Comparison of ENCODE assay signal across 17 cellular contexts in the genomic region with DNA sequence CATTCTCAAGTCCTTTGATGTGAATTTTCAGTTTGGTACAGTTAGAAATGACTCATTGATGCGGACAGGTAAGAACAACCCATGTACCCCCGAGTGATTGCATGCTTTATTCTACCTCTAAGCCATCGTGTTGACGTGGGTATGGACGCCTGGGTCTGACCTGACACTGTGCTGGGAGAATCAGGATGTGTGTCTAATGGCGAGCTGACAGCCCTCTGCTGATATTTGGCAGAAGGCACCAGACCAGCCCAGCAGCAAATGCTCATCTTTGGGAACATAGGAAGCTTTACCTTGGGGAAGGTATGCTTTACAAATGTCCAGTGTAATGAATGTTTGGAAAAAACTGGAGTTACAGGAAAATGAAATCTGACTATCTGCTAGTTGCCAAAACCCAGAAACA. TPM values are rescaled to one million over a fixed set of nuclear protein-coding genes. Genes with fewer than 3 reads are reported as not detected.
A peak's percentile ranks its signal among the peaks of the same experiment; 100 is the strongest.
DNase-seq lines count a peak whose midpoint lies in the region; ATAC-seq and TF ChIP-seq lines count a peak whose summit lies in the region.
"Had no signal": no experiment of that assay in that cellular context is flagged by ENCODE, and none has a peak within 500 bp of the region (broad histone marks: within the 10 kb centered on the region; RNA-seq: fewer than 3 reads in every experiment).

No MANE protein-coding gene starts in this region.

- no peak overlapping the region for H2AFZ ChIP-seq in mammary epithelial cell (ENCODE audit: low read depth, low read length)
- H2AFZ ChIP-seq in PC-3 (ENCODE audit: low read length), result no peak overlapping the region
- H2AFZ ChIP-seq: GM23338 had no signal

- H3K9ac ChIP-seq in mammary epithelial cell (ENCODE audit: insufficient read depth, low read length) (no peak overlapping the region), PC-3 (ENCODE audit: low read length) (no peak overlapping the region)

- H3K4me1 ChIP-seq in mammary epithelial cell (ENCODE audit: insufficient read depth, low read length) (peaks cover 7% of the 10 kb centered on the region), PC-3 (ENCODE audit: insufficient read depth, low read length) (peaks cover 42% of the 10 kb centered on the region)
- H3K4me1 ChIP-seq: A549 had no signal

- TF ChIP-seq CTCF in MCF 10A (IDR thresholded peaks at IDR 0.05; ENCODE audit: unreplicated experiment), result no peak
- no peak for TF ChIP-seq CTCF in mammary epithelial cell (conservative IDR thresholded peaks at IDR 0.05 in 1 of 2, IDR thresholded peaks at IDR 0.05 in 1 of 2; ENCODE audit: extremely low read depth in 1 of 2, insufficient read depth in 1 of 2, low read depth in 1 of 2, low read length in 2 of 2)
- no peak for TF ChIP-seq CTCF in PC-3 (conservative IDR thresholded peaks at IDR 0.05; ENCODE audit: low read depth, low read length)
- no peak for TF ChIP-seq CTCF in Calu3 (IDR thresholded peaks at IDR 0.05; ENCODE audit: unreplicated experiment)

- no peak for DNase-seq in MCF 10A (ENCODE audit: unreplicated experiment)
- no peak for DNase-seq in mammary epithelial cell
- no peak for DNase-seq in PC-3
- DNase-seq in cerebellum (ENCODE audit: low spot score), result peak; percentile 65
- peak; percentile 43 for DNase-seq in posterior vena cava (ENCODE audit: low spot score)
- no peak for DNase-seq in Calu3
- DNase-seq in posterior cingulate gyrus, result no peak
- DNase-seq: AML-193; CD8-positive, alpha-beta T cell; GDM1; H9 had no signal

- WGBS in mammary epithelial cell (ENCODE audit: low coverage, missing lambda C conversion rate), result 84% methylated on average over 6 of the region's 6 CpGs

- H4K20me1 ChIP-seq in mammary epithelial cell (ENCODE audit: insufficient read depth, low read length), result no peaks in the 10 kb centered on the region
- no peaks in the 10 kb centered on the region for H4K20me1 ChIP-seq in PC-3 (ENCODE audit: low read length)

- CTCF ChIA-PET in MCF 10A (lab: Yijun Ruan, JAX), result no interaction called here
- CTCF ChIA-PET in mammary epithelial cell (lab: Charles Lee; ENCODE audit: low non-redundant PET), result no interaction called here
- CTCF ChIA-PET in PC-3 (lab: Charles Lee), result interaction anchor here (0.6 to 1.5 kb wide), 2 partner anchors 32 to 537 kb away, joined by 4 to 9 read pairs; a partner anchor contains a TSS
- CTCF ChIA-PET in Calu3 (lab: Charles Lee), result no interaction called here

- no peaks in the 10 kb centered on the region for H3K9me3 ChIP-seq in mammary epithelial cell (replicated peaks; ENCODE audit: insufficient read depth, low read length)
- H3K9me3 ChIP-seq in PC-3 (ENCODE audit: low read length), result no peaks in the 10 kb centered on the region
- H3K9me3 ChIP-seq: A549 had no signal

- in situ Hi-C loops in mammary epithelial cell (cut with MboI; ENCODE audit: low sequenced_read_pairs in 2 of 2), result no loop called here

- intact Hi-C loops in MCF 10A (cut with micrococcal nuclease), result no loop called here
- intact Hi-C loops in mammary epithelial cell (cut with micrococcal nuclease), result no loop called here
- intact Hi-C loops in PC-3 (cut with micrococcal nuclease), result loop anchor here (1.0 kb wide), 1 partner anchor 24 kb away; no protein-coding TSS in a partner anchor
- intact Hi-C loops in posterior vena cava (cut with DNase I), result no loop called here
- intact Hi-C loops in Calu3 (cut with micrococcal nuclease; ENCODE audit: unreplicated experiment), result no loop called here
- intact Hi-C loops in posterior cingulate gyrus (cut with DNase I), result no loop called here

- BruUV-seq in MCF 10A (replicated peaks; lab: Mats Ljungman, UMichigan) (TSS peak; percentile 11), mammary epithelial cell (replicated peaks; lab: Mats Ljungman, UMichigan) (no TSS peak), PC-3 (replicated peaks; lab: Mats Ljungman, UMichigan) (no TSS peak), Calu3 (replicated peaks; lab: Mats Ljungman, UMichigan) (no TSS peak)

- no peak overlapping the region for H3K4me3 Mint-ChIP-seq in MCF 10A (ENCODE audit: unreplicated experiment)
- no peak overlapping the region for H3K4me3 Mint-ChIP-seq in Calu3 (ENCODE audit: low read depth, unreplicated experiment)
- H3K4me3 Mint-ChIP-seq: CD14-positive monocyte; CD8-positive, alpha-beta T cell; GM23338; H9; IgD-negative memory B cell had no signal

- H3F3A ChIP-seq in PC-3 (ENCODE audit: low read length, unreplicated experiment), result peaks cover 11% of the 10 kb centered on the region

- H3K9me3 Mint-ChIP-seq in MCF 10A (ENCODE audit: unreplicated experiment) (no peaks in the 10 kb centered on the region), Calu3 (ENCODE audit: low read depth, unreplicated experiment) (peaks cover 2% of the 10 kb centered on the region)
- H3K9me3 Mint-ChIP-seq: CD14-positive monocyte; CD8-positive, alpha-beta T cell; IgD-negative memory B cell had no signal

- H3K4me1 Mint-ChIP-seq in MCF 10A (ENCODE audit: insufficient read depth, unreplicated experiment) (peaks cover 9% of the 10 kb centered on the region), Calu3 (ENCODE audit: low read depth, unreplicated experiment) (no peaks in the 10 kb centered on the region)

- POLR2A ChIA-PET in MCF 10A (lab: Yijun Ruan, JAX) (no interaction called here), PC-3 (lab: Charles Lee; ENCODE audit: unreplicated experiment) (interaction anchor here (0.5 kb wide), 1 partner anchor 24 kb away, joined by 4 read pairs; no protein-coding TSS in a partner anchor)

- H3K27me3 ChIP-seq in mammary epithelial cell (ENCODE audit: insufficient read depth, low read length) (no peaks in the 10 kb centered on the region), PC-3 (ENCODE audit: low read length) (no peaks in the 10 kb centered on the region)

- ATAC-seq in PC-3, result no peak
- ATAC-seq: A549; CD8-positive, alpha-beta T cell; GM23338 had no signal

- H3K27ac ChIP-seq in mammary epithelial cell (ENCODE audit: insufficient read depth, low read depth, low read length), result no peak overlapping the region
- peak overlapping the region; percentile 100 for H3K27ac ChIP-seq in PC-3 (ENCODE audit: low read length)
- H3K27ac ChIP-seq: 22Rv1, A549 had no signal

- H3K4me2 ChIP-seq in mammary epithelial cell (ENCODE audit: insufficient read depth, low read depth, low read length), result no peak overlapping the region
- H3K4me2 ChIP-seq in PC-3 (ENCODE audit: low read length), result peak overlapping the region; percentile 87
- H3K4me2 ChIP-seq: A549, GM23338 had no signal

- H3K27ac Mint-ChIP-seq in MCF 10A (ENCODE audit: low read depth, unreplicated experiment), result no peak overlapping the region
- H3K27ac Mint-ChIP-seq in Calu3 (ENCODE audit: unreplicated experiment), result no peak overlapping the region
- H3K27ac Mint-ChIP-seq: CD8-positive, alpha-beta T cell; GM23338; IgD-negative memory B cell had no signal

- no peak overlapping the region for H3K4me3 ChIP-seq in mammary epithelial cell (replicated peaks in 1 of 3; ENCODE audit: insufficient read depth in 1 of 3, low read depth in 2 of 3, low read length in 3 of 3)
- H3K4me3 ChIP-seq in PC-3 (ENCODE audit: low read length), result no peak overlapping the region
- H3K4me3 ChIP-seq: A549, GM23338 had no signal

- H3K36me3 ChIP-seq in mammary epithelial cell (ENCODE audit: insufficient read depth, low read length) (peaks cover 3% of the 10 kb centered on the region), PC-3 (ENCODE audit: low read depth, low read length) (no peaks in the 10 kb centered on the region)

- H3K36me3 Mint-ChIP-seq in MCF 10A (ENCODE audit: insufficient read depth, unreplicated experiment) (peaks cover 8% of the 10 kb centered on the region), Calu3 (ENCODE audit: insufficient read depth, unreplicated experiment) (no peaks in the 10 kb centered on the region)

- dilution Hi-C loops in mammary epithelial cell (cut with HindIII; ENCODE audit: low sequenced_read_pairs), result no loop called here

- H3K79me2 ChIP-seq in mammary epithelial cell (ENCODE audit: insufficient read depth, low read length) (no peaks in the 10 kb centered on the region), PC-3 (ENCODE audit: low read length) (no peaks in the 10 kb centered on the region)

- H3K9me2 ChIP-seq in PC-3 (replicated peaks; ENCODE audit: low read length), result no peaks in the 10 kb centered on the region

- no peaks in the 10 kb centered on the region for H3K27me3 Mint-ChIP-seq in MCF 10A (ENCODE audit: insufficient read depth, unreplicated experiment)
- no peaks in the 10 kb centered on the region for H3K27me3 Mint-ChIP-seq in Calu3 (ENCODE audit: unreplicated experiment)
- H3K27me3 Mint-ChIP-seq: IgD-negative memory B cell had no signal

RNA-seq across cellular contexts. Expression of a gene that starts 20.1 kb away (rescaled TPM):
- total RNA-seq in MCF 10A (2022), result not detected in 2 replicates
- total RNA-seq in mammary epithelial cell, result not detected
- not detected for polyA plus RNA-seq in mammary epithelial cell
- polyA minus RNA-seq in mammary epithelial cell, result not detected
- not detected in 2 replicates for total RNA-seq in PC-3 (2014; rRNA removed)
- 0.73 TPM for total RNA-seq in cerebellum
- total RNA-seq in posterior vena cava, result under 1 TPM; 0.19 to 0.28 TPM
- not detected in 2 replicates for total RNA-seq in Calu3 (2022)
- total RNA-seq: CD8-positive, alpha-beta T cell; GM23338; H9 had no signal
- polyA plus RNA-seq: A549, BJ, IgD-negative memory B cell had no signal

Comparison
In these comparisons a context has a peak if more than half of its experiments do, and no peak if none do; other contexts are left out.
1. DNase-seq: peak in cerebellum (single experiment) and posterior vena cava (single experiment); none in MCF 10A (single experiment), mammary epithelial cell (single experiment), PC-3 (single experiment), Calu3 (single experiment) and posterior cingulate gyrus (0 of 10).